ENCODE assay signal across 30 cellular contexts in the genomic region with DNA sequence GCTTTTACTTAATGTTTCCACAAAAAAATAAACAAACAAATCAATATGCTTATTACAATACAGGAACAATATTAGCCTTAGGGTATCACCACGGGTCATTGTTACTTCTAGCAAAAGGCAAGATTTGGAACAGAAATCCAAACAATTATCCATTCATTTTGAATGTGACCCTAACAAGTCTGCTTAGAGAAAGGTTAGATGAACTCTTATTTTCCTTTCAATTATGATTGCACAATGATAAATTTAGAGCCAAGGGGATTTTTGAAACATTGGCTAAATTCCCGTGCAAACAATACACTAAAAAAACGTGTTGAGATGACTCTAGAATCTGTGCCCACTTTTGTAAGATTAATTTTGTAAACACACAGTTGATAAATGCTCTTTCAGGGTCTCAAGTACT.
A peak's percentile ranks its signal among the peaks of the same experiment; 100 is the strongest.
DNase-seq lines count a peak whose midpoint lies in the region; ATAC-seq and TF ChIP-seq lines count a peak whose summit lies in the region.
"Had no signal": no experiment of that assay in that cellular context is flagged by ENCODE, and none has a peak within 500 bp of the region (broad histone marks: within the 10 kb centered on the region; RNA-seq: fewer than 3 reads in every experiment).

No MANE protein-coding gene starts in this region.

- no peak overlapping the region for H3K4me2 ChIP-seq in HCT116 (ENCODE audit: low read length)
- H3K4me2 ChIP-seq: SK-N-SH had no signal

- H2AFZ ChIP-seq in HCT116 (ENCODE audit: low read depth, low read length, poor library complexity, severe bottlenecking) = peak overlapping the region; percentile 83

- CTCF ChIA-PET in HCT116 (lab: Charles Lee) = no interaction called here

- no peaks in the 10 kb centered on the region for H3K27me3 ChIP-seq in HCT116 (ENCODE audit: insufficient read depth, low read length)
- H3K27me3 ChIP-seq in esophagus squamous epithelium = no peaks in the 10 kb centered on the region
- H3K27me3 ChIP-seq: ascending aorta, cardiac muscle cell, colonic mucosa, neutrophil, right lobe of liver had no signal

- DNase-seq in HCT116 (ENCODE audit: low read depth, low spot score) (no peak), NCI-H1436 (lab: John Stamatoyannopoulos, UW) (peak; percentile 41), NCI-H69 (lab: John Stamatoyannopoulos, UW) (peak; percentile 85), dermis microvascular lymphatic vessel endothelial cell (ENCODE audit: low read depth in 2 of 2) (peak; percentile 76 to 79), pons (ENCODE audit: low spot score) (no peak), GF-D8 (lab: John Stamatoyannopoulos, UW) (no peak), esophagus squamous epithelium (lab: John Stamatoyannopoulos, UW) (no peak)
- DNase-seq: activated effector memory CD4-positive, alpha-beta T cell treated with anti-CD3 and anti-CD28 coated beads, Interleukin-2, amount 50 U/mL, for 16 hours; activated T-cell treated with anti-CD3 and anti-CD28 coated beads, Interleukin-2, amount 50 U/mL, for 24 hours; CD4-positive, alpha-beta T cell; colonic mucosa; effector memory CD8-positive, alpha-beta T cell; erythroblast; foreskin melanocyte; KBM-7; lower lobe of right lung; naive thymus-derived CD4-positive, alpha-beta T cell; NCI-H1694 treated with DMSO at 0.1 percent for 48 hours; NCI-H226; OCI-M1; right lobe of liver; SK-N-SH; stimulated activated CD4-positive, alpha-beta T cell treated with anti-CD3 and anti-CD28 coated beads, Interleukin-12 subunit alpha, Interleukin-12 subunit beta, amount 100 ng/mL, for 4 hours; stimulated activated CD4-positive, alpha-beta T cell treated with anti-CD3 and anti-CD28 coated beads, Interleukin-2, amount 100 ng/mL, for 48 hours; stimulated activated naive CD8-positive, alpha-beta T cell treated with anti-CD3 and anti-CD28 coated beads, Interleukin-15, amount 100 ng/mL, for 72 hours had no signal

- no peak for TF ChIP-seq CTCF in HCT116 (IDR thresholded peaks at IDR 0.05 in 2 of 3, conservative IDR thresholded peaks at IDR 0.05 in 1 of 3; ENCODE audit: borderline replicate concordance in 1 of 3, insufficient read depth in 1 of 3, low read depth in 2 of 3, low read length in 2 of 3)
- no peak for TF ChIP-seq CTCF in esophagus squamous epithelium (IDR thresholded peaks at IDR 0.05)

- H3K27ac ChIP-seq in HCT116 (ENCODE audit: low read depth, low read length) (no peak overlapping the region), esophagus squamous epithelium (no peak overlapping the region)
- H3K27ac ChIP-seq: ascending aorta, cardiac muscle cell, colonic mucosa, lower lobe of right lung, neutrophil, right lobe of liver, thoracic aorta had no signal

- no peaks in the 10 kb centered on the region for H4K20me1 ChIP-seq in HCT116 (ENCODE audit: insufficient read depth)

- TF ChIP-seq RAD21 in HCT116 (IDR thresholded peaks at IDR 0.05; ENCODE audit: low read depth) = no peak

- POLR2A ChIA-PET in HCT116 (lab: Charles Lee) = no interaction called here

- H3K79me2 ChIP-seq in HCT116 (ENCODE audit: insufficient read depth, low read length) = no peaks in the 10 kb centered on the region

- no peak overlapping the region for H3K9ac ChIP-seq in HCT116 (ENCODE audit: low read length)
- H3K9ac ChIP-seq: SK-N-SH had no signal

- peaks cover 7 to 8% of the 10 kb centered on the region in 2 experiments; a peak in 3 of 4 replicates for H3K9me3 ChIP-seq in HCT116 (ENCODE audit: control insufficient read depth in 1 of 2, insufficient read depth in 1 of 2, low read depth in 1 of 2, low read length in 2 of 2)
- H3K9me3 ChIP-seq in esophagus squamous epithelium = peaks cover 0 to 10% (median 0%) of the 10 kb centered on the region in 3 donors
- H3K9me3 ChIP-seq: ascending aorta, colonic mucosa, neutrophil, right lobe of liver, SK-N-SH, thoracic aorta had no signal

- TF ChIP-seq POLR2A in HCT116 (IDR thresholded peaks at IDR 0.05; ENCODE audit: borderline replicate concordance, extremely low read depth, insufficient read depth, insufficient read length) = no peak
- no peak for TF ChIP-seq POLR2A in esophagus squamous epithelium (IDR thresholded peaks at IDR 0.05)

- H3K36me3 ChIP-seq in HCT116 (ENCODE audit: control insufficient read depth in 1 of 2, insufficient read depth in 2 of 2, low read length in 2 of 2) = no peaks in the 10 kb centered on the region
- no peaks in the 10 kb centered on the region for H3K36me3 ChIP-seq in esophagus squamous epithelium
- H3K36me3 ChIP-seq: ascending aorta, cardiac muscle cell, colonic mucosa, lower lobe of right lung, neutrophil, right lobe of liver, thoracic aorta had no signal

- BruUV-seq in HCT116 (replicated peaks; lab: Mats Ljungman, UMichigan) = no TSS peak

- no peak overlapping the region for H3K4me3 ChIP-seq in HCT116 (replicated peaks in 1 of 2; ENCODE audit: low read depth in 1 of 2, low read length in 2 of 2)
- H3K4me3 ChIP-seq in esophagus squamous epithelium = no peak overlapping the region
- H3K4me3 ChIP-seq: ascending aorta, cardiac muscle cell, colonic mucosa, lower lobe of right lung, right lobe of liver, thoracic aorta had no signal

- no peaks in the 10 kb centered on the region for H3K4me1 ChIP-seq in HCT116 (ENCODE audit: control insufficient read depth in 1 of 2, insufficient read depth in 2 of 2, low read length in 2 of 2)
- H3K4me1 ChIP-seq in esophagus squamous epithelium = peaks cover 0 to 21% (median 5%) of the 10 kb centered on the region in 3 donors
- H3K4me1 ChIP-seq: colonic mucosa, lower lobe of right lung had no signal

- RAD21 ChIA-PET in HCT116 (lab: Charles Lee; ENCODE audit: low non-redundant PET in 1 of 2, low total read pairs in 2 of 2, uncharacterized antibody in 2 of 2, unreplicated experiment in 2 of 2) = no interaction called here

- 17 to 21% methylated on average over 3 of the region's 3 CpGs for WGBS in esophagus squamous epithelium, 2 donors

- H3K9me2 ChIP-seq in HCT116 (ENCODE audit: insufficient read depth) = no peaks in the 10 kb centered on the region
- H3K9me2 ChIP-seq: SK-N-SH had no signal

- intact Hi-C loops in HCT116 (cut with micrococcal nuclease) (no loop called here), esophagus squamous epithelium (cut with DNase I) (no loop called here)

- ATAC-seq in HCT116 (no peak), GM21360 (IDR thresholded peaks at IDR 0.05; ENCODE audit: unreplicated experiment) (no peak)
- ATAC-seq: effector memory CD8-positive, alpha-beta T cell; naive thymus-derived CD4-positive, alpha-beta T cell; stimulated activated naive CD8-positive, alpha-beta T cell treated with anti-CD3 and anti-CD28 coated beads, Interleukin-15, amount 100 ng/mL, for 72 hours had no signal

TF ChIP-seq in HCT116, 20 proteins besides CTCF, POLR2A, EP300 and RAD21:
- TF ChIP-seq EZH2 (IDR thresholded peaks at IDR 0.05) (no peak), SP1 (IDR thresholded peaks at IDR 0.05; ENCODE audit: low read depth) (no peak), EGR1 (IDR thresholded peaks at IDR 0.05; ENCODE audit: low read depth) (no peak), JUND (IDR thresholded peaks at IDR 0.05) (no peak), SRF (IDR thresholded peaks at IDR 0.05; ENCODE audit: low read depth) (no peak), TCF7L2 (IDR thresholded peaks at IDR 0.05; ENCODE audit: borderline replicate concordance, extremely low read depth, insufficient read depth, insufficient read length) (no peak)
- TF ChIP-seq, protein P1, sequence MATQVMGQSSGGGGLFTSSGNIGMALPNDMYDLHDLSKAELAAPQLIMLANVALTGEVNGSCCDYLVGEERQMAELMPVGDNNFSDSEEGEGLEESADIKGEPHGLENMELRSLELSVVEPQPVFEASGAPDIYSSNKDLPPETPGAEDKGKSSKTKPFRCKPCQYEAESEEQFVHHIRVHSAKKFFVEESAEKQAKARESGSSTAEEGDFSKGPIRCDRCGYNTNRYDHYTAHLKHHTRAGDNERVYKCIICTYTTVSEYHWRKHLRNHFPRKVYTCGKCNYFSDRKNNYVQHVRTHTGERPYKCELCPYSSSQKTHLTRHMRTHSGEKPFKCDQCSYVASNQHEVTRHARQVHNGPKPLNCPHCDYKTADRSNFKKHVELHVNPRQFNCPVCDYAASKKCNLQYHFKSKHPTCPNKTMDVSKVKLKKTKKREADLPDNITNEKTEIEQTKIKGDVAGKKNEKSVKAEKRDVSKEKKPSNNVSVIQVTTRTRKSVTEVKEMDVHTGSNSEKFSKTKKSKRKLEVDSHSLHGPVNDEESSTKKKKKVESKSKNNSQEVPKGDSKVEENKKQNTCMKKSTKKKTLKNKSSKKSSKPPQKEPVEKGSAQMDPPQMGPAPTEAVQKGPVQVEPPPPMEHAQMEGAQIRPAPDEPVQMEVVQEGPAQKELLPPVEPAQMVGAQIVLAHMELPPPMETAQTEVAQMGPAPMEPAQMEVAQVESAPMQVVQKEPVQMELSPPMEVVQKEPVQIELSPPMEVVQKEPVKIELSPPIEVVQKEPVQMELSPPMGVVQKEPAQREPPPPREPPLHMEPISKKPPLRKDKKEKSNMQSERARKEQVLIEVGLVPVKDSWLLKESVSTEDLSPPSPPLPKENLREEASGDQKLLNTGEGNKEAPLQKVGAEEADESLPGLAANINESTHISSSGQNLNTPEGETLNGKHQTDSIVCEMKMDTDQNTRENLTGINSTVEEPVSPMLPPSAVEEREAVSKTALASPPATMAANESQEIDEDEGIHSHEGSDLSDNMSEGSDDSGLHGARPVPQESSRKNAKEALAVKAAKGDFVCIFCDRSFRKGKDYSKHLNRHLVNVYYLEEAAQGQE (IDR thresholded peaks at IDR 0.05; ENCODE audit: low read depth) = no peak

Comparison
In these comparisons a context has a peak if more than half of its experiments do, and no peak if none do; other contexts are left out.
1. DNase-seq: peak in NCI-H1436 (single experiment), NCI-H69 (single experiment) and dermis microvascular lymphatic vessel endothelial cell (2 of 2); none in HCT116 (single experiment), pons (single experiment), GF-D8 (single experiment) and esophagus squamous epithelium (single experiment).